ENCODE assay signal across 23 cellular contexts in genomic region chr7:50246551-50246950, GRCh38.
"Had no signal": no experiment of that assay in that cellular context is flagged by ENCODE, and none has a peak within 500 bp of the region (broad histone marks: within the 10 kb centered on the region; RNA-seq: fewer than 3 reads in every experiment).

No MANE protein-coding gene starts in this region.

- H3K4me1 ChIP-seq: breast epithelium, gastroesophageal sphincter, pancreas, psoas muscle, right atrium auricular region, upper lobe of right lung had no signal

- H3K4me3 ChIP-seq: breast epithelium, coronary artery, gastroesophageal sphincter, mucosa of descending colon, pancreas, psoas muscle, right atrium auricular region, upper lobe of right lung had no signal

- H3K36me3 ChIP-seq: breast epithelium, gastroesophageal sphincter, pancreas, right atrium auricular region, upper lobe of right lung had no signal

- H3K27ac ChIP-seq: breast epithelium, coronary artery, gastroesophageal sphincter, pancreas, psoas muscle, right atrium auricular region, upper lobe of right lung had no signal

- ATAC-seq: activated T-cell treated with anti-CD3 and anti-CD28 coated beads, Interleukin-2, amount 50 U/mL, for 4 hours; gastroesophageal sphincter; left cardiac atrium; mucosa of descending colon; pancreas; psoas muscle; stimulated activated naive CD8-positive, alpha-beta T cell treated with anti-CD3 and anti-CD28 coated beads, Interleukin-15, Interleukin-2, amounts not matched to agents 100 U/mL and 50 U/mL, for 24 hours; upper lobe of right lung had no signal

- H3K27me3 ChIP-seq: breast epithelium, gastroesophageal sphincter, pancreas, right atrium auricular region, upper lobe of right lung had no signal

- DNase-seq: activated B cell treated with CpG ODN at 0.5 μM for 24 hours; activated CD4-positive, alpha-beta T cell treated with anti-CD3 and anti-CD28 coated beads for 4 hours; activated CD4-positive, alpha-beta T cell treated with anti-CD3 and anti-CD28 coated beads, Interleukin-2, amount 50 U/mL, for 48 hours; activated CD8-positive, alpha-beta memory T cell treated with anti-CD3 and anti-CD28 coated beads, Interleukin-2, amount 50 U/mL, for 48 hours; activated naive CD4-positive, alpha-beta T cell treated with Interleukin-2 at 50 U/mL for 16 hours; activated naive CD8-positive, alpha-beta T cell treated with anti-CD3 and anti-CD28 coated beads for 36 hours; activated T-cell treated with anti-CD3 and anti-CD28 coated beads, Interleukin-2, amount 50 U/mL, for 4 hours; amniotic stem cell; endodermal cell; head of caudate nucleus; islet precursor cell; left cardiac atrium; mucosa of descending colon; nephron progenitor cell; pancreas; psoas muscle; stimulated activated CD4-positive, alpha-beta T cell treated with anti-CD3 and anti-CD28 coated beads, Interleukin-4, amount 100 ng/mL, for 4 hours; stimulated activated naive CD8-positive, alpha-beta T cell treated with anti-CD3 and anti-CD28 coated beads, Interleukin-15, Interleukin-2, amounts not matched to agents 100 U/mL and 50 U/mL, for 24 hours; upper lobe of right lung had no signal
